ENCODE assay signal across 8 cellular contexts in genomic region chr11:72821920-72822799, GRCh38. TPM values are rescaled to one million over a fixed set of nuclear protein-coding genes. Genes with fewer than 3 reads are reported as not detected.
DNase-seq lines count a peak whose midpoint lies in the region; ATAC-seq, FAIRE-seq and TF ChIP-seq lines count a peak whose summit lies in the region.

No MANE protein-coding gene starts in this region.

- no peaks in the 10 kb centered on the region for H3K9me3 ChIP-seq in HUES48 (ENCODE audit: control insufficient read depth, insufficient read depth, low read length)
- H3K9me3 ChIP-seq in ovary: no peaks in the 10 kb centered on the region
- H3K9me3 ChIP-seq in testis: no peaks in the 10 kb centered on the region

- no peak for TF ChIP-seq EP300 in ovary (IDR thresholded peaks at IDR 0.05)

- H3K36me3 ChIP-seq in HUES48 (ENCODE audit: control insufficient read depth, insufficient read depth, low read length) (peaks cover 5% of the 10 kb centered on the region; the same call in 1 of the 2 replicates), ovary (no peaks in the 10 kb centered on the region), testis (ENCODE audit: low read depth, missing control alignments) (no peaks in the 10 kb centered on the region)

- peaks cover 14% of the 10 kb centered on the region for H3K36me3 Mint-ChIP-seq in activated naive CD8-positive, alpha-beta T cell treated with anti-CD3 and anti-CD28 coated beads, Interleukin-2, amount 50 U/mL, for 24 hours (ENCODE audit: low read depth)

- H3K27me3 ChIP-seq in HUES48 (ENCODE audit: control insufficient read depth, insufficient read depth, low read length): peaks cover 14% of the 10 kb centered on the region; the same call in 1 of the 2 replicates
- no peaks in the 10 kb centered on the region for H3K27me3 ChIP-seq in ovary
- H3K27me3 ChIP-seq in testis: no peaks in the 10 kb centered on the region

- H3K4me3 ChIP-seq in HUES48 (ENCODE audit: low read depth, low read length) (peak overlapping the region; percentile 62), ovary (peak overlapping the region; percentile 41), testis (peak overlapping the region; percentile 39 to 71)

- peak overlapping the region; percentile 68 for H3K4me3 Mint-ChIP-seq in activated naive CD8-positive, alpha-beta T cell treated with anti-CD3 and anti-CD28 coated beads, Interleukin-2, amount 50 U/mL, for 24 hours

- H3K4me1 Mint-ChIP-seq in activated naive CD8-positive, alpha-beta T cell treated with anti-CD3 and anti-CD28 coated beads, Interleukin-2, amount 50 U/mL, for 24 hours: peaks cover 24% of the 10 kb centered on the region

- H3K9me3 Mint-ChIP-seq in activated naive CD8-positive, alpha-beta T cell treated with anti-CD3 and anti-CD28 coated beads, Interleukin-2, amount 50 U/mL, for 24 hours: no peaks in the 10 kb centered on the region

- 0 out of 2 replicates have a peak, but pooled peaks have one; percentile 39 for TF ChIP-seq POLR2A in GM12891 (IDR thresholded peaks at IDR 0.05; ENCODE audit: low read depth, low read length)
- TF ChIP-seq POLR2A in ovary (IDR thresholded peaks at IDR 0.05): no peak
- no peak for TF ChIP-seq POLR2A in testis (IDR thresholded peaks at IDR 0.05)

- FAIRE-seq in GM12891 (lab: Jason Lieb, UNC): peak; percentile 89

- H3K27ac ChIP-seq in HUES48 (ENCODE audit: low read depth, low read length) (no peak overlapping the region), ovary (peak overlapping the region; percentile 5 to 76), testis (peak overlapping the region; percentile 32 to 70)

- H3K27ac Mint-ChIP-seq in activated naive CD8-positive, alpha-beta T cell treated with anti-CD3 and anti-CD28 coated beads, Interleukin-2, amount 50 U/mL, for 24 hours: peak overlapping the region; percentile 84

- peak; percentile 73 for ATAC-seq in activated naive CD8-positive, alpha-beta T cell treated with anti-CD3 and anti-CD28 coated beads, Interleukin-2, amount 50 U/mL, for 24 hours
- peak; percentile 90 for ATAC-seq in Right ventricle myocardium superior (ENCODE audit: poor library complexity)
- ATAC-seq in HG03159 (IDR thresholded peaks at IDR 0.05; ENCODE audit: unreplicated experiment): no peak

- WGBS in ovary, 3 donors: 4 to 5% (median 5%) methylated on average over 44 to 82 of the region's 82 CpGs
- WGBS in testis, 2 donors: 14% methylated on average over 77 of the region's 82 CpGs; no CpG with 5 or more reads in 1 of the 2 donors

- intact Hi-C loops in Right ventricle myocardium superior (cut with DNase I): no loop called here
- intact Hi-C loops in ovary (cut with DNase I): no loop called here
- intact Hi-C loops in testis (cut with DNase I; ENCODE audit: low total_unique reads): no loop called here

- H3K9ac ChIP-seq in HUES48 (ENCODE audit: low read depth, low read length): 0 out of 2 replicates have a peak overlapping the region, but pooled peaks have one; percentile 8

- TF ChIP-seq CTCF in ovary (IDR thresholded peaks at IDR 0.05): peak; percentile 26 to 75 (median 65)
- peak in 1 of 3 experiments; percentile 57 for TF ChIP-seq CTCF in testis (IDR thresholded peaks at IDR 0.05)

- H3K27me3 Mint-ChIP-seq in activated naive CD8-positive, alpha-beta T cell treated with anti-CD3 and anti-CD28 coated beads, Interleukin-2, amount 50 U/mL, for 24 hours: no peaks in the 10 kb centered on the region

- H3K4me1 ChIP-seq in HUES48 (ENCODE audit: control insufficient read depth, insufficient read depth, low read length): peaks cover 8% of the 10 kb centered on the region
- peaks cover 5% of the 10 kb centered on the region for H3K4me1 ChIP-seq in ovary (ENCODE audit: insufficient read depth)
- H3K4me1 ChIP-seq in testis: peaks cover 7% of the 10 kb centered on the region

- DNase-seq in GM12891 (ENCODE audit: insufficient read length, low spot score): no peak
- DNase-seq in SK-N-DZ (ENCODE audit: low spot score): peak; percentile 93
- peak; percentile 88 for DNase-seq in activated naive CD8-positive, alpha-beta T cell treated with anti-CD3 and anti-CD28 coated beads, Interleukin-2, amount 50 U/mL, for 24 hours
- DNase-seq in Right ventricle myocardium superior: peak; percentile 91
- DNase-seq in ovary: peak; percentile 92 to 97 (median 95)
- peak; percentile 95 for DNase-seq in testis

TF ChIP-seq in GM12891, 5 proteins besides CTCF, POLR2A, EP300 and RAD21:
- no peak for TF ChIP-seq SPI1 (IDR thresholded peaks at IDR 0.05; ENCODE audit: low read depth, low read length)
- TF ChIP-seq POLR2AphosphoS5 (IDR thresholded peaks at IDR 0.05; ENCODE audit: low read depth, low read length): peak; percentile 46; the same call in 1 of the 2 replicates
- TF ChIP-seq PAX5 (IDR thresholded peaks at IDR 0.05; ENCODE audit: insufficient read depth, low read length, severe bottlenecking): peak; percentile 98
- TF ChIP-seq TAF1 (IDR thresholded peaks at IDR 0.05; ENCODE audit: low read depth, low read length): no peak
- TF ChIP-seq POU2F2 (IDR thresholded peaks at IDR 0.05; ENCODE audit: low read depth, low read length): no peak
TF ChIP-seq in GM12891: peak in this region for 2.

RNA-seq across cellular contexts. Expression of gene ATG16L2, which starts 7.9 kb away (rescaled TPM):
- 27.2 TPM for polyA plus RNA-seq in GM12891 (2012; ENCODE audit: low read depth, missing spikeins)
- polyA plus RNA-seq in SK-N-DZ (2014; cell fraction: cytosol; rRNA removed): 21.2 TPM in 2 replicates
- 161 and 209 TPM in 2 replicates for polyA plus RNA-seq in SK-N-DZ (2014; cell fraction: nucleus; rRNA removed)
- total RNA-seq in Right ventricle myocardium superior: 16.8 TPM
- total RNA-seq in ovary: 10 to 100 TPM; 25.2 to 42.3 (median 32.5) TPM
- 10 to 100 TPM; 21.8 to 29.2 TPM for polyA plus RNA-seq in ovary
- total RNA-seq in testis: 10 to 100 TPM; 33.8 to 39.5 TPM
- 16.2 TPM for polyA plus RNA-seq in testis (ENCODE audit: insufficient read depth, low read depth, low replicate concordance)

RNA-seq across cellular contexts. Expression of gene STARD10, which starts 28.3 kb away (rescaled TPM):
- 23.1 TPM for polyA plus RNA-seq in GM12891 (2012; ENCODE audit: low read depth, missing spikeins)
- polyA plus RNA-seq in SK-N-DZ (2014; cell fraction: cytosol; rRNA removed): 30.0 and 37.8 TPM in 2 replicates
- 20.7 and 34.3 TPM in 2 replicates for polyA plus RNA-seq in SK-N-DZ (2014; cell fraction: nucleus; rRNA removed)
- total RNA-seq in Right ventricle myocardium superior (117 TPM), ovary (10 to 100 TPM; 38.7 to 56.1 (median 46.3) TPM), testis (100 to 1,000 TPM; 130 to 202 TPM)
- polyA plus RNA-seq in ovary (10 to 100 TPM; 36.8 to 41.0 TPM), testis (ENCODE audit: insufficient read depth, low read depth, low replicate concordance) (379 TPM)
